Comparison of ENCODE assay signal across 31 cellular contexts in the genomic region with DNA sequence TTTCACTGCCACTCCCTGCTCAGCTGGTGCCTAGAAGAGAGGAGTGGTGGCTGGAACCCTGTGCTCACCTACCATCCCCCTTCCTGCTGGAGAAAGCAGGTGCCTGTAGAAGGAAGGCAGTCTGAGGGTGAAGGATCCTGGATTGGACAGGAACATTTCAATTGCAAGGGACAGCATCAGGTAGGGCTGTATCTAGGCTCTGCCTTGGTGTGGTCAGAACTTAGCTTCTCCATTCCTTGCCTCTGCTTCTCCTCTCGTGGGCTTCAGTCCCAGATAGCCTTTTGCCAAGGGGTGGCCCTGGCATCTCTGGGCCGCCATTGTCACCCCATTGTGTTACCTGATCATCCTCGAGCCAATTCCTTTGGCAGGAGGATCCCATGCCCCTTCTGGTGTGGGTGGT.
"Had no signal": no experiment of that assay in that cellular context is flagged by ENCODE, and none has a peak within 500 bp of the region (broad histone marks: within the 10 kb centered on the region; RNA-seq: fewer than 3 reads in every experiment).

No MANE protein-coding gene starts in this region.

- H3K4me3 ChIP-seq: colonic mucosa, esophagus squamous epithelium, gastroesophageal sphincter had no signal

- H3K9me3 ChIP-seq: colonic mucosa, esophagus squamous epithelium, gastroesophageal sphincter had no signal

- FAIRE-seq: astrocyte, endometrium, endothelial cell of umbilical vein had no signal

- ATAC-seq: activated CD4-positive, CD25-positive, alpha-beta regulatory T cell treated with anti-CD3 and anti-CD28 coated beads, Interleukin-2, amount 50 U/mL, for 24 hours; activated CD8-positive, alpha-beta T cell treated with anti-CD3 and anti-CD28 coated beads for 36 hours; activated naive CD4-positive, alpha-beta T cell treated with anti-CD3 and anti-CD28 coated beads, Interleukin-2, amount 50 U/mL, for 72 hours; activated T-cell treated with anti-CD3 and anti-CD28 coated beads, Interleukin-2, amount 50 U/mL, for 4 hours; activated T-helper 17 cell treated with anti-CD3 and anti-CD28 coated beads, Interleukin-2, amount 50 U/mL, for 72 hours; gastroesophageal sphincter; T-helper 17 cell had no signal

- H3K36me3 ChIP-seq: brain microvascular endothelial cell, colonic mucosa, esophagus squamous epithelium, gastroesophageal sphincter, WERI-Rb-1 had no signal

- H3K27me3 ChIP-seq: brain microvascular endothelial cell, colonic mucosa had no signal

- H3K4me1 ChIP-seq: colonic mucosa, esophagus squamous epithelium, gastroesophageal sphincter had no signal

- DNase-seq: activated B cell treated with CpG ODN at 0.5 μM for 24 hours; activated CD4-positive, alpha-beta T cell treated with anti-CD3 and anti-CD28 coated beads for 48 hours; activated CD4-positive, alpha-beta T cell treated with anti-CD3 and anti-CD28 coated beads, Interleukin-2, amount 50 U/mL, for 1 hour; activated CD4-positive, alpha-beta T cell treated with anti-CD3 and anti-CD28 coated beads, Interleukin-2, amount 50 U/mL, for 48 hours; activated CD8-positive, alpha-beta memory T cell treated with anti-CD3 and anti-CD28 coated beads for 24 hours; activated CD8-positive, alpha-beta T cell treated with anti-CD3 and anti-CD28 coated beads for 36 hours; activated gamma-delta T cell; activated naive CD4-positive, alpha-beta T cell; activated naive CD4-positive, alpha-beta T cell treated with anti-CD3 and anti-CD28 coated beads, Interleukin-2, amount 10 ng/mL, durations not matched to agents 7 days and 5 days; activated naive CD8-positive, alpha-beta T cell treated with anti-CD3 and anti-CD28 coated beads, Interleukin-2, amount 10 ng/mL, durations not matched to agents 7 days and 5 days; activated T-cell treated with anti-CD3 and anti-CD28 coated beads, Interleukin-2, amount 50 U/mL, for 4 hours; amniotic stem cell; brain microvascular endothelial cell; central memory CD4-positive, alpha-beta T cell; cerebellar nuclear complex; colonic mucosa; effector CD8-positive, alpha-beta T cell; esophagus squamous epithelium; foreskin melanocyte; T-helper 1 cell; T-helper 17 cell; T1000; WERI-Rb-1 had no signal

- H3K27ac ChIP-seq: brain microvascular endothelial cell, colonic mucosa, epithelial cell of prostate, esophagus squamous epithelium, gastroesophageal sphincter, WERI-Rb-1 had no signal
